In genomic region chr17:65442691-65443090, GRCh38 we compare ENCODE assay signal across 8 cellular contexts.
"Had no signal": no experiment of that assay in that cellular context is flagged by ENCODE, and none has a peak within 500 bp of the region (broad histone marks: within the 10 kb centered on the region; RNA-seq: fewer than 3 reads in every experiment).

No MANE protein-coding gene starts in this region.

- H3K27ac Mint-ChIP-seq: GM23338, H9 had no signal

- DNase-seq: H9, HCEC 1CT, IMR-90, KG1 had no signal

- H3K9me3 Mint-ChIP-seq: GM23338, H9 had no signal

- ATAC-seq: GM23338, K562 had no signal

- H3K4me3 Mint-ChIP-seq: GM23338, H9 had no signal

- FAIRE-seq: H1, H54, K562 had no signal
